In the genomic region with DNA sequence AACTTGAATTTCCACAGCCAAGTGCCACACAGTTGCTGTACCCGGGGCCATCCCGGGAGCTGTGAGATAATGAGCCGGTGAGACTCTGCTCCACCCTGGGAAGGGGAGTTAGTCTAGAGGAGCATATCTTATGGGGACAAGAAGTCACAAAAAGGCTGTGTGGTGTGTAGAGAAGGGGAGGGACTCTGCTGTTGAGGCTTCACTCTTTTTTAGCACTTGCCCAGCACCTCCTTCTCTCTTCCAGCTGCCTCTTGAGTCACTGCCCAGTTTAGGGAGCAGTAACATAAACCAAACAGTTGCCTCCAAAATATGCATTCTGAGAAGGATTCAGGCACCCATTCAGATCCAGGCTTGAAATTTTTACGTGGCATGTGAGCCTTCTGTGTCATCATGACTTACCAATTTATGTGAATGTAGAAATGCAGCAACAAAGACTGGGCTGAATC, we compare ENCODE assay signal across 1 cellular context.
TF ChIP-seq lines count a peak whose summit lies in the region.

No MANE protein-coding gene starts in this region.

TF ChIP-seq in K562, 482 proteins besides CTCF, POLR2A, EP300 and RAD21 (continued from another document and continues in another):
- TF ChIP-seq ZNF589 (CRISPR knock-in tag; IDR thresholded peaks at IDR 0.05; ENCODE audit: low read depth) (no peak), ZNF41 (CRISPR knock-in tag; conservative IDR thresholded peaks at IDR 0.05) (no peak), ZNF76 (CRISPR knock-in tag; IDR thresholded peaks at IDR 0.05; ENCODE audit: borderline replicate concordance) (no peak), CSDE1 (IDR thresholded peaks at IDR 0.05) (no peak), CBX3 (IDR thresholded peaks at IDR 0.05; ENCODE audit: borderline replicate concordance in 1 of 2, low read length in 2 of 2) (no peak), ATF7 (IDR thresholded peaks at IDR 0.05) (no peak), FOXJ2 (tag; IDR thresholded peaks at IDR 0.05) (no peak), NR2C2 (CRISPR knock-in tag; IDR thresholded peaks at IDR 0.05) (no peak), NR2C2 (tag; IDR thresholded peaks at IDR 0.05) (no peak; the same call in 1 of the 2 replicates), MAFG (tag; conservative IDR thresholded peaks at IDR 0.05) (peak; percentile 64), BRCA1 (IDR thresholded peaks at IDR 0.05) (no peak), BRCA1 (CRISPR knock-in tag; IDR thresholded peaks at IDR 0.05) (no peak), TRIM24 (IDR thresholded peaks at IDR 0.05) (no peak), SMARCA4 (IDR thresholded peaks at IDR 0.05) (no peak), NONO (IDR thresholded peaks at IDR 0.05; ENCODE audit: low read depth in 2 of 2, low read length in 1 of 2) (no peak), ZNF584 (CRISPR knock-in tag; IDR thresholded peaks at IDR 0.05; ENCODE audit: low read depth) (no peak), PHF8 (IDR thresholded peaks at IDR 0.05; ENCODE audit: borderline replicate concordance, low read length) (no peak), ZNF12 (CRISPR knock-in tag; IDR thresholded peaks at IDR 0.05) (no peak), ETV6 (IDR thresholded peaks at IDR 0.05; ENCODE audit: borderline replicate concordance in 1 of 2, low read depth in 2 of 2, low read length in 1 of 2) (no peak), ETV6 (CRISPR knock-in tag; IDR thresholded peaks at IDR 0.05; ENCODE audit: borderline replicate concordance) (no peak), ZNF696 (CRISPR knock-in tag; conservative IDR thresholded peaks at IDR 0.05) (no peak), CBFB (CRISPR knock-in tag; IDR thresholded peaks at IDR 0.05) (no peak), XRCC3 (IDR thresholded peaks at IDR 0.05) (no peak), SETDB1 (IDR thresholded peaks at IDR 0.05; ENCODE audit: low read length) (no peak), CBFA2T3 (IDR thresholded peaks at IDR 0.05) (peak; percentile 6; the same call in 1 of the 2 replicates), ADNP (tag; IDR thresholded peaks at IDR 0.05) (no peak), SIRT6 (IDR thresholded peaks at IDR 0.05; ENCODE audit: low read depth, low read length) (no peak), RCOR1 (IDR thresholded peaks at IDR 0.05; ENCODE audit: borderline replicate concordance in 1 of 2, low read depth in 2 of 2, low read length in 2 of 2) (no peak), DPF2 (IDR thresholded peaks at IDR 0.05) (peak; percentile 50; the same call in 1 of the 2 replicates), IFI16 (CRISPR knock-in tag; IDR thresholded peaks at IDR 0.05) (no peak), ZNF436 (CRISPR knock-in tag; IDR thresholded peaks at IDR 0.05) (no peak), FOXK2 (conservative IDR thresholded peaks at IDR 0.05 in 1 of 2, IDR thresholded peaks at IDR 0.05 in 1 of 2; ENCODE audit: low read depth in 2 of 2) (no peak), ZNF766 (CRISPR knock-in tag; conservative IDR thresholded peaks at IDR 0.05) (no peak; the same call in 1 of the 2 replicates), TCF7L2 (IDR thresholded peaks at IDR 0.05; ENCODE audit: low read depth, low read length) (no peak), DIDO1 (tag; IDR thresholded peaks at IDR 0.05; ENCODE audit: low read depth) (no peak), TARDBP (IDR thresholded peaks at IDR 0.05) (no peak), JUNB (CRISPR knock-in tag; conservative IDR thresholded peaks at IDR 0.05) (no peak), ZNF253 (CRISPR knock-in tag; conservative IDR thresholded peaks at IDR 0.05) (no peak), ZKSCAN3 (CRISPR knock-in tag; IDR thresholded peaks at IDR 0.05) (no peak), ZNF75A (CRISPR knock-in tag; IDR thresholded peaks at IDR 0.05) (no peak), NUFIP1 (IDR thresholded peaks at IDR 0.05; ENCODE audit: partially characterized antibody) (no peak), HDAC3 (IDR thresholded peaks at IDR 0.05; ENCODE audit: borderline replicate concordance, partially characterized antibody) (no peak)
- TF ChIP-seq, protein P1, sequence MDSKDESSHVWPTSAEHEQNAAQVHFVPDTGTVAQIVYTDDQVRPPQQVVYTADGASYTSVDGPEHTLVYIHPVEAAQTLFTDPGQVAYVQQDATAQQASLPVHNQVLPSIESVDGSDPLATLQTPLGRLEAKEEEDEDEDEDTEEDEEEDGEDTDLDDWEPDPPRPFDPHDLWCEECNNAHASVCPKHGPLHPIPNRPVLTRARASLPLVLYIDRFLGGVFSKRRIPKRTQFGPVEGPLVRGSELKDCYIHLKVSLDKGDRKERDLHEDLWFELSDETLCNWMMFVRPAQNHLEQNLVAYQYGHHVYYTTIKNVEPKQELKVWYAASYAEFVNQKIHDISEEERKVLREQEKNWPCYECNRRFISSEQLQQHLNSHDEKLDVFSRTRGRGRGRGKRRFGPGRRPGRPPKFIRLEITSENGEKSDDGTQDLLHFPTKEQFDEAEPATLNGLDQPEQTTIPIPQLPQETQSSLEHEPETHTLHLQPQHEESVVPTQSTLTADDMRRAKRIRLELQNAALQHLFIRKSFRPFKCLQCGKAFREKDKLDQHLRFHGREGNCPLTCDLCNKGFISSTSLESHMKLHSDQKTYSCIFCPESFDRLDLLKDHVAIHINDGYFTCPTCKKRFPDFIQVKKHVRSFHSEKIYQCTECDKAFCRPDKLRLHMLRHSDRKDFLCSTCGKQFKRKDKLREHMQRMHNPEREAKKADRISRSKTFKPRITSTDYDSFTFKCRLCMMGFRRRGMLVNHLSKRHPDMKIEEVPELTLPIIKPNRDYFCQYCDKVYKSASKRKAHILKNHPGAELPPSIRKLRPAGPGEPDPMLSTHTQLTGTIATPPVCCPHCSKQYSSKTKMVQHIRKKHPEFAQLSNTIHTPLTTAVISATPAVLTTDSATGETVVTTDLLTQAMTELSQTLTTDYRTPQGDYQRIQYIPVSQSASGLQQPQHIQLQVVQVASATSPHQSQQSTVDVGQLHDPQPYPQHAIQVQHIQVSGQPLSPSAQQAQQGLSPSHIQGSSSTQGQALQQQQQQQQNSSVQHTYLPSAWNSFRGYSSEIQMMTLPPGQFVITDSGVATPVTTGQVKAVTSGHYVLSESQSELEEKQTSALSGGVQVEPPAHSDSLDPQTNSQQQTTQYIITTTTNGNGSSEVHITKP (IDR thresholded peaks at IDR 0.05; ENCODE audit: partially characterized antibody), result no peak
- TF ChIP-seq, protein P2, sequence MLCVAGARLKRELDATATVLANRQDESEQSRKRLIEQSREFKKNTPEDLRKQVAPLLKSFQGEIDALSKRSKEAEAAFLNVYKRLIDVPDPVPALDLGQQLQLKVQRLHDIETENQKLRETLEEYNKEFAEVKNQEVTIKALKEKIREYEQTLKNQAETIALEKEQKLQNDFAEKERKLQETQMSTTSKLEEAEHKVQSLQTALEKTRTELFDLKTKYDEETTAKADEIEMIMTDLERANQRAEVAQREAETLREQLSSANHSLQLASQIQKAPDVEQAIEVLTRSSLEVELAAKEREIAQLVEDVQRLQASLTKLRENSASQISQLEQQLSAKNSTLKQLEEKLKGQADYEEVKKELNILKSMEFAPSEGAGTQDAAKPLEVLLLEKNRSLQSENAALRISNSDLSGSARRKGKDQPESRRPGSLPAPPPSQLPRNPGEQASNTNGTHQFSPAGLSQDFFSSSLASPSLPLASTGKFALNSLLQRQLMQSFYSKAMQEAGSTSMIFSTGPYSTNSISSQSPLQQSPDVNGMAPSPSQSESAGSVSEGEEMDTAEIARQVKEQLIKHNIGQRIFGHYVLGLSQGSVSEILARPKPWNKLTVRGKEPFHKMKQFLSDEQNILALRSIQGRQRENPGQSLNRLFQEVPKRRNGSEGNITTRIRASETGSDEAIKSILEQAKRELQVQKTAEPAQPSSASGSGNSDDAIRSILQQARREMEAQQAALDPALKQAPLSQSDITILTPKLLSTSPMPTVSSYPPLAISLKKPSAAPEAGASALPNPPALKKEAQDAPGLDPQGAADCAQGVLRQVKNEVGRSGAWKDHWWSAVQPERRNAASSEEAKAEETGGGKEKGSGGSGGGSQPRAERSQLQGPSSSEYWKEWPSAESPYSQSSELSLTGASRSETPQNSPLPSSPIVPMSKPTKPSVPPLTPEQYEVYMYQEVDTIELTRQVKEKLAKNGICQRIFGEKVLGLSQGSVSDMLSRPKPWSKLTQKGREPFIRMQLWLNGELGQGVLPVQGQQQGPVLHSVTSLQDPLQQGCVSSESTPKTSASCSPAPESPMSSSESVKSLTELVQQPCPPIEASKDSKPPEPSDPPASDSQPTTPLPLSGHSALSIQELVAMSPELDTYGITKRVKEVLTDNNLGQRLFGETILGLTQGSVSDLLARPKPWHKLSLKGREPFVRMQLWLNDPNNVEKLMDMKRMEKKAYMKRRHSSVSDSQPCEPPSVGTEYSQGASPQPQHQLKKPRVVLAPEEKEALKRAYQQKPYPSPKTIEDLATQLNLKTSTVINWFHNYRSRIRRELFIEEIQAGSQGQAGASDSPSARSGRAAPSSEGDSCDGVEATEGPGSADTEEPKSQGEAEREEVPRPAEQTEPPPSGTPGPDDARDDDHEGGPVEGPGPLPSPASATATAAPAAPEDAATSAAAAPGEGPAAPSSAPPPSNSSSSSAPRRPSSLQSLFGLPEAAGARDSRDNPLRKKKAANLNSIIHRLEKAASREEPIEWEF (CRISPR knock-in tag; IDR thresholded peaks at IDR 0.05), result 0 out of 2 replicates have a peak, but pooled peaks have one; percentile 42
- TF ChIP-seq, protein P3, sequence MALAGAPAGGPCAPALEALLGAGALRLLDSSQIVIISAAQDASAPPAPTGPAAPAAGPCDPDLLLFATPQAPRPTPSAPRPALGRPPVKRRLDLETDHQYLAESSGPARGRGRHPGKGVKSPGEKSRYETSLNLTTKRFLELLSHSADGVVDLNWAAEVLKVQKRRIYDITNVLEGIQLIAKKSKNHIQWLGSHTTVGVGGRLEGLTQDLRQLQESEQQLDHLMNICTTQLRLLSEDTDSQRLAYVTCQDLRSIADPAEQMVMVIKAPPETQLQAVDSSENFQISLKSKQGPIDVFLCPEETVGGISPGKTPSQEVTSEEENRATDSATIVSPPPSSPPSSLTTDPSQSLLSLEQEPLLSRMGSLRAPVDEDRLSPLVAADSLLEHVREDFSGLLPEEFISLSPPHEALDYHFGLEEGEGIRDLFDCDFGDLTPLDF (CRISPR knock-in tag; IDR thresholded peaks at IDR 0.05), result no peak
- TF ChIP-seq, protein P4, sequence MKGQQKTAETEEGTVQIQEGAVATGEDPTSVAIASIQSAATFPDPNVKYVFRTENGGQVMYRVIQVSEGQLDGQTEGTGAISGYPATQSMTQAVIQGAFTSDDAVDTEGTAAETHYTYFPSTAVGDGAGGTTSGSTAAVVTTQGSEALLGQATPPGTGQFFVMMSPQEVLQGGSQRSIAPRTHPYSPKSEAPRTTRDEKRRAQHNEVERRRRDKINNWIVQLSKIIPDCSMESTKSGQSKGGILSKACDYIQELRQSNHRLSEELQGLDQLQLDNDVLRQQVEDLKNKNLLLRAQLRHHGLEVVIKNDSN (CRISPR knock-in tag; IDR thresholded peaks at IDR 0.05), result no peak
- TF ChIP-seq, protein P5, sequence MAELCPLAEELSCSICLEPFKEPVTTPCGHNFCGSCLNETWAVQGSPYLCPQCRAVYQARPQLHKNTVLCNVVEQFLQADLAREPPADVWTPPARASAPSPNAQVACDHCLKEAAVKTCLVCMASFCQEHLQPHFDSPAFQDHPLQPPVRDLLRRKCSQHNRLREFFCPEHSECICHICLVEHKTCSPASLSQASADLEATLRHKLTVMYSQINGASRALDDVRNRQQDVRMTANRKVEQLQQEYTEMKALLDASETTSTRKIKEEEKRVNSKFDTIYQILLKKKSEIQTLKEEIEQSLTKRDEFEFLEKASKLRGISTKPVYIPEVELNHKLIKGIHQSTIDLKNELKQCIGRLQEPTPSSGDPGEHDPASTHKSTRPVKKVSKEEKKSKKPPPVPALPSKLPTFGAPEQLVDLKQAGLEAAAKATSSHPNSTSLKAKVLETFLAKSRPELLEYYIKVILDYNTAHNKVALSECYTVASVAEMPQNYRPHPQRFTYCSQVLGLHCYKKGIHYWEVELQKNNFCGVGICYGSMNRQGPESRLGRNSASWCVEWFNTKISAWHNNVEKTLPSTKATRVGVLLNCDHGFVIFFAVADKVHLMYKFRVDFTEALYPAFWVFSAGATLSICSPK (IDR thresholded peaks at IDR 0.05; ENCODE audit: borderline replicate concordance), result no peak
- TF ChIP-seq, protein P6, sequence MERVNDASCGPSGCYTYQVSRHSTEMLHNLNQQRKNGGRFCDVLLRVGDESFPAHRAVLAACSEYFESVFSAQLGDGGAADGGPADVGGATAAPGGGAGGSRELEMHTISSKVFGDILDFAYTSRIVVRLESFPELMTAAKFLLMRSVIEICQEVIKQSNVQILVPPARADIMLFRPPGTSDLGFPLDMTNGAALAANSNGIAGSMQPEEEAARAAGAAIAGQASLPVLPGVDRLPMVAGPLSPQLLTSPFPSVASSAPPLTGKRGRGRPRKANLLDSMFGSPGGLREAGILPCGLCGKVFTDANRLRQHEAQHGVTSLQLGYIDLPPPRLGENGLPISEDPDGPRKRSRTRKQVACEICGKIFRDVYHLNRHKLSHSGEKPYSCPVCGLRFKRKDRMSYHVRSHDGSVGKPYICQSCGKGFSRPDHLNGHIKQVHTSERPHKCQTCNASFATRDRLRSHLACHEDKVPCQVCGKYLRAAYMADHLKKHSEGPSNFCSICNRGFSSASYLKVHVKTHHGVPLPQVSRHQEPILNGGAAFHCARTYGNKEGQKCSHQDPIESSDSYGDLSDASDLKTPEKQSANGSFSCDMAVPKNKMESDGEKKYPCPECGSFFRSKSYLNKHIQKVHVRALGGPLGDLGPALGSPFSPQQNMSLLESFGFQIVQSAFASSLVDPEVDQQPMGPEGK (CRISPR knock-in tag; IDR thresholded peaks at IDR 0.05; ENCODE audit: borderline replicate concordance), result no peak
- TF ChIP-seq, protein P7, sequence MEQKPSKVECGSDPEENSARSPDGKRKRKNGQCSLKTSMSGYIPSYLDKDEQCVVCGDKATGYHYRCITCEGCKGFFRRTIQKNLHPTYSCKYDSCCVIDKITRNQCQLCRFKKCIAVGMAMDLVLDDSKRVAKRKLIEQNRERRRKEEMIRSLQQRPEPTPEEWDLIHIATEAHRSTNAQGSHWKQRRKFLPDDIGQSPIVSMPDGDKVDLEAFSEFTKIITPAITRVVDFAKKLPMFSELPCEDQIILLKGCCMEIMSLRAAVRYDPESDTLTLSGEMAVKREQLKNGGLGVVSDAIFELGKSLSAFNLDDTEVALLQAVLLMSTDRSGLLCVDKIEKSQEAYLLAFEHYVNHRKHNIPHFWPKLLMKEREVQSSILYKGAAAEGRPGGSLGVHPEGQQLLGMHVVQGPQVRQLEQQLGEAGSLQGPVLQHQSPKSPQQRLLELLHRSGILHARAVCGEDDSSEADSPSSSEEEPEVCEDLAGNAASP (IDR thresholded peaks at IDR 0.05), result no peak
- TF ChIP-seq, protein P8, sequence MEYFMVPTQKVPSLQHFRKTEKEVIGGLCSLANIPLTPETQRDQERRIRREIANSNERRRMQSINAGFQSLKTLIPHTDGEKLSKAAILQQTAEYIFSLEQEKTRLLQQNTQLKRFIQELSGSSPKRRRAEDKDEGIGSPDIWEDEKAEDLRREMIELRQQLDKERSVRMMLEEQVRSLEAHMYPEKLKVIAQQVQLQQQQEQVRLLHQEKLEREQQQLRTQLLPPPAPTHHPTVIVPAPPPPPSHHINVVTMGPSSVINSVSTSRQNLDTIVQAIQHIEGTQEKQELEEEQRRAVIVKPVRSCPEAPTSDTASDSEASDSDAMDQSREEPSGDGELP (CRISPR knock-in tag; IDR thresholded peaks at IDR 0.05; ENCODE audit: borderline replicate concordance), result no peak
- TF ChIP-seq, protein P9, sequence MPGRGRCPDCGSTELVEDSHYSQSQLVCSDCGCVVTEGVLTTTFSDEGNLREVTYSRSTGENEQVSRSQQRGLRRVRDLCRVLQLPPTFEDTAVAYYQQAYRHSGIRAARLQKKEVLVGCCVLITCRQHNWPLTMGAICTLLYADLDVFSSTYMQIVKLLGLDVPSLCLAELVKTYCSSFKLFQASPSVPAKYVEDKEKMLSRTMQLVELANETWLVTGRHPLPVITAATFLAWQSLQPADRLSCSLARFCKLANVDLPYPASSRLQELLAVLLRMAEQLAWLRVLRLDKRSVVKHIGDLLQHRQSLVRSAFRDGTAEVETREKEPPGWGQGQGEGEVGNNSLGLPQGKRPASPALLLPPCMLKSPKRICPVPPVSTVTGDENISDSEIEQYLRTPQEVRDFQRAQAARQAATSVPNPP (IDR thresholded peaks at IDR 0.05; ENCODE audit: borderline replicate concordance, insufficient read depth, insufficient read length), result no peak
